1 cellular context compared by ENCODE assay signal in genomic region chr11:75275581-75275980, GRCh38.
TF ChIP-seq lines count a peak whose summit lies in the region.

No MANE protein-coding gene starts in this region.

TF ChIP-seq in HepG2, 621 proteins besides CTCF, POLR2A, EP300 and RAD21:
- no peak for TF ChIP-seq ZNF609 (CRISPR knock-in tag; IDR thresholded peaks at IDR 0.05; ENCODE audit: borderline replicate concordance)
- TF ChIP-seq KAT7 (CRISPR knock-in tag; IDR thresholded peaks at IDR 0.05; ENCODE audit: borderline replicate concordance): no peak
- TF ChIP-seq IKZF5 (CRISPR knock-in tag; IDR thresholded peaks at IDR 0.05): no peak
- no peak for TF ChIP-seq FLYWCH1 (CRISPR knock-in tag; IDR thresholded peaks at IDR 0.05)
- no peak for TF ChIP-seq LRRFIP1 (CRISPR knock-in tag; conservative IDR thresholded peaks at IDR 0.05)
- TF ChIP-seq ZNF800 (CRISPR knock-in tag; IDR thresholded peaks at IDR 0.05): no peak
- no peak for TF ChIP-seq SRSF9 (IDR thresholded peaks at IDR 0.05; ENCODE audit: borderline replicate concordance, insufficient read depth, low read depth, low read length, poor library complexity, severe bottlenecking)
- TF ChIP-seq TFDP1 (CRISPR knock-in tag; IDR thresholded peaks at IDR 0.05; ENCODE audit: borderline replicate concordance): no peak
- no peak for TF ChIP-seq JDP2 (CRISPR knock-in tag; IDR thresholded peaks at IDR 0.05; ENCODE audit: borderline replicate concordance)
- TF ChIP-seq MZF1 (CRISPR knock-in tag; IDR thresholded peaks at IDR 0.05; ENCODE audit: borderline replicate concordance): no peak
- no peak for TF ChIP-seq ZMYM2 (CRISPR knock-in tag; IDR thresholded peaks at IDR 0.05)
- no peak for TF ChIP-seq ZFAT (CRISPR knock-in tag; conservative IDR thresholded peaks at IDR 0.05)
- no peak for TF ChIP-seq ZNF317 (CRISPR knock-in tag; IDR thresholded peaks at IDR 0.05)
- TF ChIP-seq USF2 (IDR thresholded peaks at IDR 0.05; ENCODE audit: low read depth, low read length): no peak
- TF ChIP-seq USF2 (CRISPR knock-in tag; IDR thresholded peaks at IDR 0.05; ENCODE audit: borderline replicate concordance): no peak
- TF ChIP-seq TOPORS (CRISPR knock-in tag; IDR thresholded peaks at IDR 0.05): no peak
- no peak for TF ChIP-seq FIP1L1 (IDR thresholded peaks at IDR 0.05; ENCODE audit: borderline replicate concordance, insufficient read depth, low read depth, low read length)
- TF ChIP-seq NR2F6 (IDR thresholded peaks at IDR 0.05): no peak
- no peak for TF ChIP-seq NR2F6 (CRISPR knock-in tag; IDR thresholded peaks at IDR 0.05)
- TF ChIP-seq ZBTB10 (CRISPR knock-in tag; IDR thresholded peaks at IDR 0.05; ENCODE audit: borderline replicate concordance): no peak
- no peak for TF ChIP-seq WIZ (CRISPR knock-in tag; IDR thresholded peaks at IDR 0.05)
- no peak for TF ChIP-seq BCLAF1 (IDR thresholded peaks at IDR 0.05)
